Comparison of ENCODE assay signal across 16 cellular contexts in the genomic region with DNA sequence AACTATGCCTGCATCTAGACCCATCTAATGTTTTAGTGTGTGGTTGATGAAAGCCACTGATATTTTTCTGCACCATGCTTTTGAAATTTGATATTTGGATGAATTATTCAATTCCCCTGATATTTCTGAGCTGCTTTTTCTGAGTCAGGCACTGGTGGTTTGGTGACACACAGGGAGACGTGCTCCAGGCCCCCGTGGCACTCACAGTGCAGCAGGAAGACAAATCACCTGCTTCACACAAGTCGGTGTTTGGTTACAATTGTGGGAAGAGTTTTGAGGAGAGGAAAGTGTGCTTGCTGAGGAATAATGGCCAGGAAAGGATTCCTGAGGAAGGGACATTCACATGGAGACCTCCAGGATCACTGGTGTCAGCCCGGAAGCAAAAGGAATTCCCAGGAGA.
DNase-seq lines count a peak whose midpoint lies in the region; TF ChIP-seq lines count a peak whose summit lies in the region.
"Had no signal": no experiment of that assay in that cellular context is flagged by ENCODE, and none has a peak within 500 bp of the region (broad histone marks: within the 10 kb centered on the region; RNA-seq: fewer than 3 reads in every experiment).

No MANE protein-coding gene starts in this region.

- peak overlapping the region; percentile 56 for H3K27ac ChIP-seq in RWPE1
- H3K27ac ChIP-seq in subcutaneous abdominal adipose tissue (ENCODE audit: low read depth, low read length), result peak overlapping the region; percentile 84

- H3K27me3 ChIP-seq in subcutaneous abdominal adipose tissue (ENCODE audit: control insufficient read depth in 5 of 5, insufficient read depth in 4 of 5, low read length in 5 of 5), result no peaks in the 10 kb centered on the region

- POLR2A ChIA-PET in RWPE1 (lab: Yijun Ruan, JAX; ENCODE audit: low non-redundant PET), result no interaction called here

- H3K9me3 ChIP-seq in subcutaneous abdominal adipose tissue (ENCODE audit: control insufficient read depth in 5 of 5, low read length in 5 of 5), result no peaks in the 10 kb centered on the region

- peaks cover 9 to 53% (median 52%) of the 10 kb centered on the region in 5 donors for H3K4me1 ChIP-seq in subcutaneous abdominal adipose tissue (ENCODE audit: control insufficient read depth in 5 of 5, insufficient read depth in 5 of 5, low read length in 5 of 5)

- CTCF ChIA-PET in RWPE1 (lab: Yijun Ruan, JAX), result no interaction called here

- H3K36me3 ChIP-seq in subcutaneous abdominal adipose tissue (ENCODE audit: control insufficient read depth in 5 of 5, insufficient read depth in 5 of 5, low read length in 5 of 5), result no peaks in the 10 kb centered on the region

- DNase-seq in SIG-M5 treated with dmso at 0.1 percent for 504 hours (lab: John Stamatoyannopoulos, UW; ENCODE audit: unreplicated experiment), result peak; percentile 18
- DNase-seq in SIG-M5 (lab: John Stamatoyannopoulos, UW), result no peak
- no peak for DNase-seq in RWPE1 (ENCODE audit: low spot score)
- DNase-seq in fibroblast of the aortic adventitia (ENCODE audit: low read depth), result peak; percentile 39
- no peak for DNase-seq in stimulated activated naive CD4-positive, alpha-beta T cell (lab: John Stamatoyannopoulos, UW)
- DNase-seq in NCI-H748 treated with DMSO at 0.1 percent for 48 hours (lab: John Stamatoyannopoulos, UW), result no peak
- no peak for DNase-seq in NCI-H82 treated with DMSO at 0.1 percent for 48 hours (lab: John Stamatoyannopoulos, UW; ENCODE audit: unreplicated experiment)
- DNase-seq: activated CD4-positive, alpha-beta T cell treated with anti-CD3 and anti-CD28 coated beads, Interleukin-2, amount 50 U/mL, for 48 hours; activated naive CD4-positive, alpha-beta T cell; cortex of kidney; DND-41; glutamatergic neuron; NCI-H1105; retina; T-helper 2 cell had no signal

- TF ChIP-seq CTCF in RWPE1 (conservative IDR thresholded peaks at IDR 0.05; ENCODE audit: low read depth) (no peak), fibroblast of the aortic adventitia (IDR thresholded peaks at IDR 0.05; ENCODE audit: insufficient read depth, low read length) (no peak)

- H3K4me3 ChIP-seq in fibroblast of the aortic adventitia (ENCODE audit: low read depth, low read length) (no peak overlapping the region), subcutaneous abdominal adipose tissue (ENCODE audit: low read depth in 1 of 5, low read length in 5 of 5) (no peak overlapping the region)

- H3K9ac ChIP-seq in subcutaneous abdominal adipose tissue (ENCODE audit: low read length in 5 of 5), result peak overlapping the region in 1 of 5 donors; percentile 48

Comparison
In these comparisons a context has a peak if more than half of its experiments do, and no peak if none do; other contexts are left out.
1. DNase-seq: peak in SIG-M5 treated with dmso at 0.1 percent for 504 hours (single experiment) and fibroblast of the aortic adventitia (single experiment); none in SIG-M5 (single experiment), RWPE1 (single experiment), stimulated activated naive CD4-positive, alpha-beta T cell (0 of 6), NCI-H748 treated with DMSO at 0.1 percent for 48 hours (single experiment) and NCI-H82 treated with DMSO at 0.1 percent for 48 hours (single experiment).